ENCODE assay signal across 10 cellular contexts in the genomic region with DNA sequence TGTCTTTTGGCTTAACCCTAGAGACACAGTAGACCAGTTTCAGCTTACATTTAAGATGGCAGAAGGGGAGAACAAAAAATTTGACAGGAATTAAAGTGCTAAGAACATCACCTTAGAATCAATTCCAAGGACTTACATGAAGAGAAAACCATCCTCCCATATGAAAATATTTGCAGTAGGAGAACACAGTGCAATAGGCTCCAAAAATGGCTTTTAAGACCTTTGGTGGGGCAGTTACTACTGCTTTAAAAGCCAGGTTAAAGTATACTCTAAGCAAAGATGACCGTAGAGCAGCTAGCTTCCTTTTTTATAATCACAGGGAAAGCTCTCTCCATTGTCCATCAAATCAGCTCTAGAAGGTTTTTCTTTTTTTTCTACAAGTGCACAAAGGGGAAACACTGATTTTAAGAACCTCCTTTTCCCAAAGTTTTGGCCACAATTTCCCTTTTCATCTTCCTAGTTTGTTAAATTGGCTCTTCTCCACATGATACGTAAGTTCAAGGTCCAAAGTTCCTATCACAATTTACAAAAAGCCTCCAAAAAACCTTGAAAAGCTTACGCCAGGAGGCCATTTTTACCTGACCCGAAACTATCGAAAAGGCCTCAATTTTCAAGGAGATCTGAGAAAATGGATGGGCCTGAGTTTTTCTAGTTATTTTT. TPM values are rescaled to one million over a fixed set of nuclear protein-coding genes. Genes with fewer than 3 reads are reported as not detected.
DNase-seq lines count a peak whose midpoint lies in the region; ATAC-seq, FAIRE-seq and TF ChIP-seq lines count a peak whose summit lies in the region.
"Had no signal": no experiment of that assay in that cellular context is flagged by ENCODE, and none has a peak within 500 bp of the region (broad histone marks: within the 10 kb centered on the region; RNA-seq: fewer than 3 reads in every experiment).

No MANE protein-coding gene starts in this region.

- H3K27me3 ChIP-seq in K562 (ENCODE audit: control insufficient read depth in 2 of 2, insufficient read depth in 2 of 2, low read length in 2 of 2): no peaks in the 10 kb centered on the region
- H3K27me3 ChIP-seq in thoracic aorta (replicated peaks; ENCODE audit: insufficient read depth): no peaks in the 10 kb centered on the region

- peak overlapping the region; percentile 86 to 100; a peak in 3 of 4 replicates for H3K9ac ChIP-seq in K562 (ENCODE audit: insufficient read depth in 1 of 2, low read depth in 2 of 2, low read length in 2 of 2)

- no peaks in the 10 kb centered on the region for H3K9me3 Mint-ChIP-seq in activated CD4-positive, alpha-beta T cell treated with anti-CD3 and anti-CD28 coated beads, Interleukin-2, amount 10 ng/mL, durations not matched to agents 24 days and 14 days
- H3K9me3 Mint-ChIP-seq in progenitor cell of endocrine pancreas (ENCODE audit: low read depth): no peaks in the 10 kb centered on the region

- no TSS peak for BruUV-seq in K562 (replicated peaks; lab: Mats Ljungman, UMichigan)

- POLR2A ChIA-PET in K562 (lab: Yijun Ruan, JAX): interaction anchor here (0.5 to 14.0 kb wide), 13 partner anchors 10 to 144 kb away, joined by 3 to 320 read pairs (median 9); partner anchors contain the start of genes ANKRD34A, POLR3GL and RBM8A

- H2AFZ ChIP-seq in K562 (ENCODE audit: low read depth, low read length): no peak overlapping the region

- no peaks in the 10 kb centered on the region for H3K27me3 Mint-ChIP-seq in activated CD4-positive, alpha-beta T cell treated with anti-CD3 and anti-CD28 coated beads, Interleukin-2, amount 10 ng/mL, durations not matched to agents 24 days and 14 days
- no peaks in the 10 kb centered on the region for H3K27me3 Mint-ChIP-seq in progenitor cell of endocrine pancreas

- in situ Hi-C loops in K562 (cut with MboI): no loop called here

- DNase-seq in activated CD4-positive, alpha-beta T cell treated with anti-CD3 and anti-CD28 coated beads, Interleukin-2, amount 10 ng/mL, durations not matched to agents 24 days and 14 days: no peak
- no peak for DNase-seq in activated CD4-positive, alpha-beta T cell treated with anti-CD3 and anti-CD28 coated beads for 1 hour
- DNase-seq in K562 (ENCODE audit: extremely low read depth in 1 of 4, low spot score in 3 of 4) (no peak), thoracic aorta (ENCODE audit: low spot score) (no peak), NCI-H524 (lab: John Stamatoyannopoulos, UW) (no peak), progenitor cell of endocrine pancreas (ENCODE audit: low spot score, unreplicated experiment) (no peak)
- no peak for DNase-seq in activated CD4-positive, CD25-positive, alpha-beta regulatory T cell (lab: John Stamatoyannopoulos, UW)

- WGBS in K562 (ENCODE audit: insufficient coverage, low coverage, missing lambda C conversion rate): 35% methylated on average over 5 of the region's 5 CpGs
- WGBS in mesodermal cell (ENCODE audit: insufficient coverage in 2 of 2), 2 experiments: 95 to 100% methylated on average over 1 to 4 of the region's 5 CpGs

- no peak for TF ChIP-seq POLR2A in K562 (conservative IDR thresholded peaks at IDR 0.05)

- H3K4me2 ChIP-seq in K562 (ENCODE audit: insufficient read depth, low read length): peak overlapping the region; percentile 97

- no peak for TF ChIP-seq RAD21 in K562 (CRISPR knock-in tag; conservative IDR thresholded peaks at IDR 0.05 in 1 of 2, IDR thresholded peaks at IDR 0.05 in 1 of 2)

- H3K27ac ChIP-seq in K562 (ENCODE audit: extremely low read depth, low read depth, low read length) (peak overlapping the region; percentile 99), mesodermal cell (ENCODE audit: low read depth, low read length, severe bottlenecking) (peak overlapping the region; percentile 37), thoracic aorta (peak overlapping the region; percentile 31 to 84)

- H3K36me3 Mint-ChIP-seq in activated CD4-positive, alpha-beta T cell treated with anti-CD3 and anti-CD28 coated beads, Interleukin-2, amount 10 ng/mL, durations not matched to agents 24 days and 14 days (ENCODE audit: low read depth): peaks cover 48% of the 10 kb centered on the region
- peaks cover 25% of the 10 kb centered on the region for H3K36me3 Mint-ChIP-seq in progenitor cell of endocrine pancreas (ENCODE audit: insufficient read depth)

- H3K9me1 ChIP-seq in K562 (ENCODE audit: control insufficient read depth, insufficient read depth, low read length): peaks cover 3% of the 10 kb centered on the region

- H3K4me1 Mint-ChIP-seq in activated CD4-positive, alpha-beta T cell treated with anti-CD3 and anti-CD28 coated beads, Interleukin-2, amount 10 ng/mL, durations not matched to agents 24 days and 14 days: peaks cover 61% of the 10 kb centered on the region
- H3K4me1 Mint-ChIP-seq in progenitor cell of endocrine pancreas (ENCODE audit: low read depth): peaks cover 37% of the 10 kb centered on the region

- H3K4me1 ChIP-seq in K562 (replicated peaks in 1 of 2; ENCODE audit: control insufficient read depth in 2 of 2, insufficient read depth in 2 of 2, low read length in 2 of 2) (peaks cover 2 to 16% of the 10 kb centered on the region in 2 experiments; a peak in 3 of 5 replicates), mesodermal cell (ENCODE audit: control insufficient read depth, insufficient read depth, low read length, poor library complexity, severe bottlenecking) (peaks cover 29% of the 10 kb centered on the region), thoracic aorta (ENCODE audit: control insufficient read depth in 1 of 2, low read depth in 2 of 2) (peaks cover 20 to 42% of the 10 kb centered on the region in 2 donors)

- CTCF ChIA-PET in K562 (lab: Yijun Ruan, JAX; ENCODE audit: low intra/inter-chr PET ratio): no interaction called here

- TF ChIP-seq CTCF in K562 (IDR thresholded peaks at IDR 0.05 in 2 of 3, conservative IDR thresholded peaks at IDR 0.05 in 1 of 3; ENCODE audit: insufficient read depth in 2 of 3, low read depth in 1 of 3, low read length in 3 of 3): no peak
- no peak for TF ChIP-seq CTCF in thoracic aorta (IDR thresholded peaks at IDR 0.05)
- TF ChIP-seq CTCF in progenitor cell of endocrine pancreas (IDR thresholded peaks at IDR 0.05; ENCODE audit: unreplicated experiment): no peak

- H3K27ac Mint-ChIP-seq in activated CD4-positive, alpha-beta T cell treated with anti-CD3 and anti-CD28 coated beads, Interleukin-2, amount 10 ng/mL, durations not matched to agents 24 days and 14 days: peak overlapping the region; percentile 98
- no peak overlapping the region for H3K27ac Mint-ChIP-seq in progenitor cell of endocrine pancreas

- TF ChIP-seq EP300 in K562 (IDR thresholded peaks at IDR 0.05; ENCODE audit: low read length): no peak

- intact Hi-C loops in activated CD4-positive, alpha-beta T cell treated with anti-CD3 and anti-CD28 coated beads, Interleukin-2, amount 10 ng/mL, durations not matched to agents 24 days and 14 days (cut with micrococcal nuclease): loop anchor here (10.0 kb wide), 1 partner anchor 1552 kb away; the partner anchor contains the start of gene BCL9
- intact Hi-C loops in K562 (cut with micrococcal nuclease): no loop called here

- FAIRE-seq in K562 (lab: Jason Lieb, UNC): no peak
- FAIRE-seq: colon had no signal

- H4K20me1 ChIP-seq in K562 (replicated peaks; ENCODE audit: control insufficient read depth, insufficient read depth, low read length): peaks cover 44% of the 10 kb centered on the region

- H3K36me3 ChIP-seq in K562 (ENCODE audit: control insufficient read depth, insufficient read depth, low read length): peaks cover 44% of the 10 kb centered on the region
- peaks cover 35% of the 10 kb centered on the region for H3K36me3 ChIP-seq in mesodermal cell (ENCODE audit: control insufficient read depth, insufficient read depth, low read length)
- peaks cover 19% of the 10 kb centered on the region for H3K36me3 ChIP-seq in thoracic aorta

- peak overlapping the region; percentile 93 for H3K4me3 Mint-ChIP-seq in activated CD4-positive, alpha-beta T cell treated with anti-CD3 and anti-CD28 coated beads, Interleukin-2, amount 10 ng/mL, durations not matched to agents 24 days and 14 days
- no peak overlapping the region for H3K4me3 Mint-ChIP-seq in progenitor cell of endocrine pancreas (ENCODE audit: low read depth)

- H3K9me3 ChIP-seq in K562 (replicated peaks; ENCODE audit: control insufficient read depth, insufficient read depth, low read depth, low read length) (no peaks in the 10 kb centered on the region), mesodermal cell (ENCODE audit: control insufficient read depth, low read length) (no peaks in the 10 kb centered on the region), thoracic aorta (no peaks in the 10 kb centered on the region)

- peaks cover 67% of the 10 kb centered on the region for H3K79me2 ChIP-seq in K562 (ENCODE audit: control insufficient read depth, insufficient read depth, low read length)

- peak overlapping the region; percentile 85 for H3K4me3 ChIP-seq in K562
- H3K4me3 ChIP-seq in mesodermal cell (ENCODE audit: extremely low read depth, insufficient read depth, low read length, poor library complexity, severe bottlenecking): peak overlapping the region; percentile 77
- peak overlapping the region; percentile 94 for H3K4me3 ChIP-seq in thoracic aorta

- ATAC-seq in K562 (no peak), thoracic aorta (ENCODE audit: insufficient number of reproducible peaks, low FRiP score, low read depth) (no peak)

RNA-seq across cellular contexts. Expression of gene TXNIP, which starts 3.3 kb away (rescaled TPM):
- 83.4 and 85.2 TPM in 2 replicates for total RNA-seq in activated CD4-positive, alpha-beta T cell treated with anti-CD3 and anti-CD28 coated beads, Interleukin-2, amount 10 ng/mL, durations not matched to agents 24 days and 14 days
- total RNA-seq in K562 (2011; cell fraction: chromatin; rRNA removed; ENCODE audit: low replicate concordance): 1,167 and 1,393 TPM in 2 replicates
- total RNA-seq in K562 (2011; cell fraction: nucleolus; rRNA removed): 716 and 782 TPM in 2 replicates
- 756 and 864 TPM in 2 replicates for total RNA-seq in K562 (2011; cell fraction: nucleoplasm; rRNA removed)
- total RNA-seq in K562 (2014; rRNA removed): 202 and 226 TPM in 2 replicates
- 278 and 307 TPM in 2 replicates for total RNA-seq in K562 (2014; rRNA removed; fragmentation: Illumina TruSeq; extraction: Trizol)
- 217 and 235 TPM in 2 replicates for total RNA-seq in K562 (2015; rRNA removed; fragmentation: Illumina TruSeq; extraction: Trizol)
- total RNA-seq in K562 (2021): 257 and 263 TPM in 2 replicates
- polyA plus RNA-seq in K562 (2011; rRNA removed): 499 and 553 TPM in 2 replicates
- polyA plus RNA-seq in K562 (2011; cell fraction: cytosol; rRNA removed): 244 and 270 TPM in 2 replicates
- 1,140 and 1,617 TPM in 2 replicates for polyA plus RNA-seq in K562 (2011; cell fraction: nucleus; rRNA removed)
- 256 and 452 TPM in 2 replicates for polyA plus RNA-seq in K562 (2012)
- polyA plus RNA-seq in K562 (2014; fragmentation: Illumina TruSeq; extraction: Trizol): 253 and 295 TPM in 2 replicates
- 100 to 1,000 TPM; 120 to 237 TPM for polyA plus RNA-seq in K562 (2014; fragmentation: Nextera tagmentation; extraction: Ambion mirVana)
- 249 and 259 TPM in 2 replicates for polyA plus RNA-seq in K562 (2014; rRNA removed)
- polyA minus RNA-seq in K562 (2011; rRNA and poly(A)+ RNA removed): 595 and 605 TPM in 2 replicates
- 116 and 223 TPM in 2 replicates for polyA minus RNA-seq in K562 (2011; cell fraction: cytosol; rRNA and poly(A)+ RNA removed)
- polyA minus RNA-seq in K562 (2011; cell fraction: nucleus; rRNA and poly(A)+ RNA removed): 667 and 1,436 TPM in 2 replicates
- polyA plus RNA-seq in mesodermal cell (2013, experiment 1 of 2): 144 TPM
- polyA plus RNA-seq in mesodermal cell (2013, experiment 2 of 2): 135 TPM
- 100 to 1,000 TPM; 423 to 622 TPM for total RNA-seq in thoracic aorta
- 38.1 and 38.8 TPM in 2 replicates for total RNA-seq in progenitor cell of endocrine pancreas

RNA-seq across cellular contexts. Expression of gene HJV, which starts 28.4 kb away (rescaled TPM):
- total RNA-seq in activated CD4-positive, alpha-beta T cell treated with anti-CD3 and anti-CD28 coated beads, Interleukin-2, amount 10 ng/mL, durations not matched to agents 24 days and 14 days: not detected in 2 replicates
- 6.4 and 7.7 TPM in 2 replicates for total RNA-seq in K562 (2011; cell fraction: chromatin; rRNA removed; ENCODE audit: low replicate concordance)
- total RNA-seq in K562 (2011; cell fraction: nucleolus; rRNA removed): 5.4 and 7.8 TPM in 2 replicates
- total RNA-seq in K562 (2011; cell fraction: nucleoplasm; rRNA removed): 6.4 and 6.9 TPM in 2 replicates
- total RNA-seq in K562 (2014; rRNA removed) (1.1 and 2.5 TPM in 2 replicates), K562 (2014; rRNA removed; fragmentation: Illumina TruSeq; extraction: Trizol) (2.1 and 3.3 TPM in 2 replicates), K562 (2015; rRNA removed; fragmentation: Illumina TruSeq; extraction: Trizol) (1.9 and 2.9 TPM in 2 replicates), K562 (2021) (2.1 and 2.9 TPM in 2 replicates), thoracic aorta (not detected), progenitor cell of endocrine pancreas (not detected in 2 replicates)
- polyA plus RNA-seq in K562 (2011; rRNA removed) (3.2 and 6.6 TPM in 2 replicates), K562 (2014; fragmentation: Illumina TruSeq; extraction: Trizol) (2.7 and 3.0 TPM in 2 replicates), K562 (2014; fragmentation: Nextera tagmentation; extraction: Ambion mirVana) (1 to 10 TPM; 1.0 to 1.3 TPM), K562 (2014; rRNA removed) (2.4 and 5.5 TPM in 2 replicates)
- polyA plus RNA-seq in K562 (2011; cell fraction: cytosol; rRNA removed): 3.0 and 4.6 TPM in 2 replicates
- polyA plus RNA-seq in K562 (2011; cell fraction: nucleus; rRNA removed): 3.7 and 5.5 TPM in 2 replicates
- 2.9 and 4.8 TPM in 2 replicates for polyA plus RNA-seq in K562 (2012)
- 4.3 and 4.5 TPM in 2 replicates for polyA minus RNA-seq in K562 (2011; rRNA and poly(A)+ RNA removed)
- polyA minus RNA-seq in K562 (2011; cell fraction: cytosol; rRNA and poly(A)+ RNA removed): 0.73 and 2.8 TPM in 2 replicates
- 2.3 and 2.7 TPM in 2 replicates for polyA minus RNA-seq in K562 (2011; cell fraction: nucleus; rRNA and poly(A)+ RNA removed)
- polyA plus RNA-seq in mesodermal cell (2013, experiment 1 of 2): not detected
- polyA plus RNA-seq in mesodermal cell (2013, experiment 2 of 2): not detected
- total RNA-seq: HT1080 had no signal

RNA-seq across cellular contexts. Expression of gene POLR3GL, which starts 28.6 kb away (rescaled TPM):
- total RNA-seq in activated CD4-positive, alpha-beta T cell treated with anti-CD3 and anti-CD28 coated beads, Interleukin-2, amount 10 ng/mL, durations not matched to agents 24 days and 14 days: 12.1 and 12.6 TPM in 2 replicates
- 13.4 and 16.3 TPM in 2 replicates for total RNA-seq in K562 (2011; cell fraction: chromatin; rRNA removed; ENCODE audit: low replicate concordance)
- 10.0 TPM in 2 replicates for total RNA-seq in K562 (2011; cell fraction: nucleolus; rRNA removed)
- total RNA-seq in K562 (2011; cell fraction: nucleoplasm; rRNA removed): 9.5 and 10.3 TPM in 2 replicates
- total RNA-seq in K562 (2014; rRNA removed): 28.5 and 29.6 TPM in 2 replicates
- total RNA-seq in K562 (2014; rRNA removed; fragmentation: Illumina TruSeq; extraction: Trizol): 38.6 and 48.4 TPM in 2 replicates
- total RNA-seq in K562 (2015; rRNA removed; fragmentation: Illumina TruSeq; extraction: Trizol): 35.2 and 38.2 TPM in 2 replicates
- 17.3 and 21.1 TPM in 2 replicates for total RNA-seq in K562 (2021)
- polyA plus RNA-seq in K562 (2011; rRNA removed): 31.0 and 39.4 TPM in 2 replicates
- polyA plus RNA-seq in K562 (2011; cell fraction: cytosol; rRNA removed): 20.4 and 22.2 TPM in 2 replicates
- 18.8 and 22.7 TPM in 2 replicates for polyA plus RNA-seq in K562 (2011; cell fraction: nucleus; rRNA removed)
- polyA plus RNA-seq in K562 (2012): 37.6 and 38.4 TPM in 2 replicates
- 47.6 and 47.9 TPM in 2 replicates for polyA plus RNA-seq in K562 (2014; fragmentation: Illumina TruSeq; extraction: Trizol)
- polyA plus RNA-seq in K562 (2014; fragmentation: Nextera tagmentation; extraction: Ambion mirVana): 10 to 100 TPM; 14.6 to 21.7 TPM
- 36.1 and 48.4 TPM in 2 replicates for polyA plus RNA-seq in K562 (2014; rRNA removed)
- 13.5 and 15.8 TPM in 2 replicates for polyA minus RNA-seq in K562 (2011; rRNA and poly(A)+ RNA removed)
- polyA minus RNA-seq in K562 (2011; cell fraction: cytosol; rRNA and poly(A)+ RNA removed): 8.9 and 9.3 TPM in 2 replicates
- 7.8 and 13.4 TPM in 2 replicates for polyA minus RNA-seq in K562 (2011; cell fraction: nucleus; rRNA and poly(A)+ RNA removed)
- polyA plus RNA-seq in mesodermal cell (2013, experiment 1 of 2): 28.8 TPM
- 30.3 TPM for polyA plus RNA-seq in mesodermal cell (2013, experiment 2 of 2)
- total RNA-seq in thoracic aorta: 10 to 100 TPM; 16.9 TPM
- total RNA-seq in progenitor cell of endocrine pancreas: 12.8 and 13.7 TPM in 2 replicates

RNA-seq across cellular contexts. Expression of gene ANKRD34A, which starts 28.7 kb away (rescaled TPM):
- 4.8 and 5.2 TPM in 2 replicates for total RNA-seq in activated CD4-positive, alpha-beta T cell treated with anti-CD3 and anti-CD28 coated beads, Interleukin-2, amount 10 ng/mL, durations not matched to agents 24 days and 14 days
- total RNA-seq in K562 (2011; cell fraction: chromatin; rRNA removed; ENCODE audit: low replicate concordance): 1.7 and 2.2 TPM in 2 replicates
- 2.3 and 3.2 TPM in 2 replicates for total RNA-seq in K562 (2011; cell fraction: nucleolus; rRNA removed)
- 2.1 and 2.3 TPM in 2 replicates for total RNA-seq in K562 (2011; cell fraction: nucleoplasm; rRNA removed)
- total RNA-seq in K562 (2014; rRNA removed) (0.41 and 0.86 TPM in 2 replicates), K562 (2014; rRNA removed; fragmentation: Illumina TruSeq; extraction: Trizol) (0.18 and 0.38 TPM in 2 replicates), K562 (2015; rRNA removed; fragmentation: Illumina TruSeq; extraction: Trizol) (0.43 and 0.45 TPM in 2 replicates), K562 (2021) (0.89 and 1.6 TPM in 2 replicates), thoracic aorta (1 to 10 TPM; 1.1 TPM), progenitor cell of endocrine pancreas (0.22 TPM in 1 of 2 replicates, not detected in the other)
- polyA plus RNA-seq in K562 (2011; rRNA removed) (0.81 and 1.0 TPM in 2 replicates), K562 (2014; fragmentation: Illumina TruSeq; extraction: Trizol) (0.80 and 0.91 TPM in 2 replicates), K562 (2014; fragmentation: Nextera tagmentation; extraction: Ambion mirVana) (under 1 TPM; 0.06 to 0.07 TPM), K562 (2014; rRNA removed) (0.64 and 0.81 TPM in 2 replicates)
- 0.80 and 1.2 TPM in 2 replicates for polyA plus RNA-seq in K562 (2011; cell fraction: cytosol; rRNA removed)
- polyA plus RNA-seq in K562 (2011; cell fraction: nucleus; rRNA removed): 3.0 and 4.9 TPM in 2 replicates
- polyA plus RNA-seq in K562 (2012): 0.68 and 1.0 TPM in 2 replicates
- polyA minus RNA-seq in K562 (2011; rRNA and poly(A)+ RNA removed): 0.49 and 0.72 TPM in 2 replicates
- polyA minus RNA-seq in K562 (2011; cell fraction: cytosol; rRNA and poly(A)+ RNA removed): 0.38 and 1.2 TPM in 2 replicates
- polyA minus RNA-seq in K562 (2011; cell fraction: nucleus; rRNA and poly(A)+ RNA removed): 1.9 and 2.0 TPM in 2 replicates
- polyA plus RNA-seq in mesodermal cell (2013, experiment 1 of 2): 1.1 TPM
- polyA plus RNA-seq in mesodermal cell (2013, experiment 2 of 2): 0.71 TPM

RNA-seq across cellular contexts. Expression of gene LIX1L, which starts 35.3 kb away (rescaled TPM):
- 37.8 and 38.4 TPM in 2 replicates for total RNA-seq in activated CD4-positive, alpha-beta T cell treated with anti-CD3 and anti-CD28 coated beads, Interleukin-2, amount 10 ng/mL, durations not matched to agents 24 days and 14 days
- 5.2 and 6.2 TPM in 2 replicates for total RNA-seq in K562 (2011; cell fraction: chromatin; rRNA removed; ENCODE audit: low replicate concordance)
- total RNA-seq in K562 (2011; cell fraction: nucleolus; rRNA removed): 4.7 and 4.8 TPM in 2 replicates
- 8.9 and 14.7 TPM in 2 replicates for total RNA-seq in K562 (2011; cell fraction: nucleoplasm; rRNA removed)
- total RNA-seq in K562 (2014; rRNA removed) (7.4 and 10.7 TPM in 2 replicates), K562 (2014; rRNA removed; fragmentation: Illumina TruSeq; extraction: Trizol) (10.0 and 11.0 TPM in 2 replicates), K562 (2015; rRNA removed; fragmentation: Illumina TruSeq; extraction: Trizol) (11.7 and 12.9 TPM in 2 replicates), K562 (2021) (15.7 and 16.4 TPM in 2 replicates), thoracic aorta (10 to 100 TPM; 45.4 to 49.5 TPM), progenitor cell of endocrine pancreas (4.2 and 4.5 TPM in 2 replicates)
- polyA plus RNA-seq in K562 (2011; rRNA removed) (20.6 and 26.5 TPM in 2 replicates), K562 (2014; fragmentation: Illumina TruSeq; extraction: Trizol) (10.5 and 12.5 TPM in 2 replicates), K562 (2014; fragmentation: Nextera tagmentation; extraction: Ambion mirVana) (1 to 10 TPM; 4.6 to 9.2 TPM), K562 (2014; rRNA removed) (13.5 and 16.1 TPM in 2 replicates)
- polyA plus RNA-seq in K562 (2011; cell fraction: cytosol; rRNA removed): 23.9 and 30.3 TPM in 2 replicates
- polyA plus RNA-seq in K562 (2011; cell fraction: nucleus; rRNA removed): 5.3 and 5.5 TPM in 2 replicates
- 4.7 and 8.4 TPM in 2 replicates for polyA plus RNA-seq in K562 (2012)
- polyA minus RNA-seq in K562 (2011; rRNA and poly(A)+ RNA removed): 17.0 and 21.0 TPM in 2 replicates
- 11.1 and 12.0 TPM in 2 replicates for polyA minus RNA-seq in K562 (2011; cell fraction: cytosol; rRNA and poly(A)+ RNA removed)
- polyA minus RNA-seq in K562 (2011; cell fraction: nucleus; rRNA and poly(A)+ RNA removed): 1.8 and 3.0 TPM in 2 replicates
- 35.9 TPM for polyA plus RNA-seq in mesodermal cell (2013, experiment 1 of 2)
- 30.4 TPM for polyA plus RNA-seq in mesodermal cell (2013, experiment 2 of 2)

Comparison
In these comparisons a context has a peak if more than half of its experiments do, and no peak if none do; other contexts are left out.
1. H3K27ac ChIP-seq: peak in every context shown above with its lines; median percentile 99 in K562; 58 in thoracic aorta; 37 in mesodermal cell.